12 cellular contexts compared by ENCODE assay signal in genomic region chr1:2477309-2477708, GRCh38. TPM values are rescaled to one million over a fixed set of nuclear protein-coding genes. Genes with fewer than 3 reads are reported as not detected.
DNase-seq lines count a peak whose midpoint lies in the region; TF ChIP-seq lines count a peak whose summit lies in the region.
"Had no signal": no experiment of that assay in that cellular context is flagged by ENCODE, and none has a peak within 500 bp of the region (broad histone marks: within the 10 kb centered on the region; RNA-seq: fewer than 3 reads in every experiment).

No MANE protein-coding gene starts in this region.

- no peaks in the 10 kb centered on the region for H3K9me3 Mint-ChIP-seq in activated naive CD4-positive, alpha-beta T cell treated with anti-CD3 and anti-CD28 coated beads, Interleukin-2, amount 50 U/mL, for 24 hours
- H3K9me3 Mint-ChIP-seq in activated naive CD4-positive, alpha-beta T cell treated with anti-CD3 and anti-CD28 coated beads, Interleukin-2, amount 10 ng/mL, durations not matched to agents 7 days and 5 days: no peaks in the 10 kb centered on the region
- peaks cover 3% of the 10 kb centered on the region for H3K9me3 Mint-ChIP-seq in glutamatergic neuron (ENCODE audit: unreplicated experiment)
- H3K9me3 Mint-ChIP-seq: CD4-positive, CD25-positive, alpha-beta regulatory T cell had no signal

- DNase-seq in activated naive CD4-positive, alpha-beta T cell treated with anti-CD3 and anti-CD28 coated beads, Interleukin-2, amount 10 ng/mL, durations not matched to agents 7 days and 5 days: no peak
- DNase-seq in NCI-H82 treated with DMSO at 0.1 percent for 48 hours (lab: John Stamatoyannopoulos, UW; ENCODE audit: unreplicated experiment) (peak; percentile 65), glutamatergic neuron (peak; percentile 61), kidney tubule cell (ENCODE audit: low spot score) (no peak), DMS53 treated with DMSO at 0.1 percent for 48 hours (lab: John Stamatoyannopoulos, UW; ENCODE audit: unreplicated experiment) (no peak), GDM1 (lab: John Stamatoyannopoulos, UW) (no peak)
- DNase-seq: CD4-positive, CD25-positive, alpha-beta regulatory T cell; DMS79 treated with DMSO at 0.1 percent for 48 hours; EL had no signal

- TF ChIP-seq CTCF in glutamatergic neuron (IDR thresholded peaks at IDR 0.05; ENCODE audit: partially characterized antibody, unreplicated experiment): no peak

- H3K27me3 Mint-ChIP-seq in activated naive CD4-positive, alpha-beta T cell treated with anti-CD3 and anti-CD28 coated beads, Interleukin-2, amount 50 U/mL, for 24 hours: no peaks in the 10 kb centered on the region
- no peaks in the 10 kb centered on the region for H3K27me3 Mint-ChIP-seq in activated naive CD4-positive, alpha-beta T cell treated with anti-CD3 and anti-CD28 coated beads, Interleukin-2, amount 10 ng/mL, durations not matched to agents 7 days and 5 days
- peaks cover 8% of the 10 kb centered on the region for H3K27me3 Mint-ChIP-seq in glutamatergic neuron (ENCODE audit: unreplicated experiment)
- H3K27me3 Mint-ChIP-seq: CD4-positive, CD25-positive, alpha-beta regulatory T cell had no signal

- CTCF ChIA-PET in activated naive CD4-positive, alpha-beta T cell treated with anti-CD3 and anti-CD28 coated beads, Interleukin-2, amount 10 ng/mL, durations not matched to agents 7 days and 5 days (lab: Charles Lee): interaction anchor here (0.6 kb wide), 1 partner anchor 108 kb away, joined by 3 read pairs; no protein-coding TSS in a partner anchor

- peak overlapping the region; percentile 35 for H3K27ac Mint-ChIP-seq in activated naive CD4-positive, alpha-beta T cell treated with anti-CD3 and anti-CD28 coated beads, Interleukin-2, amount 50 U/mL, for 24 hours
- no peak overlapping the region for H3K27ac Mint-ChIP-seq in activated naive CD4-positive, alpha-beta T cell treated with anti-CD3 and anti-CD28 coated beads, Interleukin-2, amount 10 ng/mL, durations not matched to agents 7 days and 5 days
- peak overlapping the region; percentile 76 for H3K27ac Mint-ChIP-seq in glutamatergic neuron (ENCODE audit: unreplicated experiment)
- H3K27ac Mint-ChIP-seq: CD4-positive, CD25-positive, alpha-beta regulatory T cell had no signal

- H3K4me1 Mint-ChIP-seq in activated naive CD4-positive, alpha-beta T cell treated with anti-CD3 and anti-CD28 coated beads, Interleukin-2, amount 50 U/mL, for 24 hours: no peaks in the 10 kb centered on the region
- H3K4me1 Mint-ChIP-seq in activated naive CD4-positive, alpha-beta T cell treated with anti-CD3 and anti-CD28 coated beads, Interleukin-2, amount 10 ng/mL, durations not matched to agents 7 days and 5 days: no peaks in the 10 kb centered on the region
- peaks cover 15% of the 10 kb centered on the region for H3K4me1 Mint-ChIP-seq in glutamatergic neuron (ENCODE audit: low read depth, unreplicated experiment)
- H3K4me1 Mint-ChIP-seq: CD4-positive, CD25-positive, alpha-beta regulatory T cell had no signal

- no peaks in the 10 kb centered on the region for H3K36me3 Mint-ChIP-seq in activated naive CD4-positive, alpha-beta T cell treated with anti-CD3 and anti-CD28 coated beads, Interleukin-2, amount 50 U/mL, for 24 hours
- no peaks in the 10 kb centered on the region for H3K36me3 Mint-ChIP-seq in activated naive CD4-positive, alpha-beta T cell treated with anti-CD3 and anti-CD28 coated beads, Interleukin-2, amount 10 ng/mL, durations not matched to agents 7 days and 5 days
- H3K36me3 Mint-ChIP-seq in glutamatergic neuron (ENCODE audit: unreplicated experiment): no peaks in the 10 kb centered on the region
- H3K36me3 Mint-ChIP-seq: CD4-positive, CD25-positive, alpha-beta regulatory T cell had no signal

- no peak overlapping the region for H3K4me3 Mint-ChIP-seq in activated naive CD4-positive, alpha-beta T cell treated with anti-CD3 and anti-CD28 coated beads, Interleukin-2, amount 50 U/mL, for 24 hours
- no peak overlapping the region for H3K4me3 Mint-ChIP-seq in activated naive CD4-positive, alpha-beta T cell treated with anti-CD3 and anti-CD28 coated beads, Interleukin-2, amount 10 ng/mL, durations not matched to agents 7 days and 5 days
- peak overlapping the region; percentile 38 for H3K4me3 Mint-ChIP-seq in glutamatergic neuron (ENCODE audit: unreplicated experiment)
- H3K4me3 Mint-ChIP-seq: CD4-positive, CD25-positive, alpha-beta regulatory T cell had no signal

RNA-seq across cellular contexts. Expression of gene PLCH2, which starts 1.2 kb away (rescaled TPM):
- total RNA-seq in glutamatergic neuron (ENCODE audit: unreplicated experiment): 61.4 TPM
- total RNA-seq: A673 had no signal

RNA-seq across cellular contexts. Expression of gene PANK4, which starts 49.1 kb away (rescaled TPM):
- 58.5 TPM for total RNA-seq in glutamatergic neuron (ENCODE audit: unreplicated experiment)

RNA-seq across cellular contexts. Expression of gene HES5, which starts 52.8 kb away (rescaled TPM):
- 21.2 TPM for total RNA-seq in glutamatergic neuron (ENCODE audit: unreplicated experiment)
- total RNA-seq: A673; CD4-positive, CD25-positive, alpha-beta regulatory T cell; HepG2 had no signal

Comparison
In these comparisons a context has a peak if more than half of its experiments do, and no peak if none do; other contexts are left out.
1. DNase-seq: peak in NCI-H82 treated with DMSO at 0.1 percent for 48 hours (single experiment) and glutamatergic neuron (single experiment); none in activated naive CD4-positive, alpha-beta T cell treated with anti-CD3 and anti-CD28 coated beads, Interleukin-2, amount 10 ng/mL, durations not matched to agents 7 days and 5 days (single experiment), kidney tubule cell (single experiment), DMS53 treated with DMSO at 0.1 percent for 48 hours (single experiment) and GDM1 (single experiment).